ENCODE assay signal across 28 cellular contexts in the genomic region with DNA sequence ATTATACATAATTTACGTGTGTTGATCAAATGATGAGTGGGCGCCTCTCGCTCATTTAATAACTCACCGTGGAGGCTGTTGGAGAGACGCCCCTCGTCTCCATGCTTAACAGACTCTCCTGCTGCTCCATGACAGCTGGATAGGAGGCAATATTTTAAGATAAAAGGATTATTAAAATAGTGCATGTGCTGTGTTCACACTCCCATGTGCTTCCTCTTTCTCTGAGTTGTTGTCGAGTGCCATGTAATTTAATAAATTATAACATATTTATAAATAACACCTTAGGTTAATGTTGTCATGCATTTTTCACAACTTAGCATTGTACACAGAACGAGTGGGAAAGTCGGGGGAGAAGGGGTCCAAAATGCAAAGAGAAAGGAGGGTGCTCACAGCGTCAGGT.
"Had no signal": no experiment of that assay in that cellular context is flagged by ENCODE, and none has a peak within 500 bp of the region (broad histone marks: within the 10 kb centered on the region; RNA-seq: fewer than 3 reads in every experiment).

No MANE protein-coding gene starts in this region.

- H3K9me3 ChIP-seq: pancreas, prostate gland, suprapubic skin, testis, tibial artery, transverse colon, upper lobe of right lung, uterus had no signal

- ATAC-seq: naive thymus-derived CD4-positive, alpha-beta T cell; pancreas; right cardiac atrium; sciatic nerve; stimulated activated memory B cell treated with anti-CD40 and anti-IgM and Interleukin-4, amounts not matched to agents 10 μg/mL and 1 μg/mL and 100 μg/mL, for 72 hours; stimulated activated naive CD8-positive, alpha-beta T cell treated with anti-CD3 and anti-CD28 coated beads, Interleukin-15, amount 100 ng/mL, for 72 hours; stimulated activated naive CD8-positive, alpha-beta T cell treated with anti-CD3 and anti-CD28 coated beads, Interleukin-15, Interleukin-2, amounts not matched to agents 100 U/mL and 50 U/mL, for 24 hours; upper lobe of right lung had no signal

- H3K4me3 ChIP-seq: neural progenitor cell, pancreas, prostate gland, skin epidermis, smooth muscle cell, spleen, suprapubic skin, testis, tibial artery, transverse colon, upper lobe of right lung, uterus had no signal

- H3K27me3 ChIP-seq: neural progenitor cell, testis, tibial artery, transverse colon, upper lobe of right lung, uterus had no signal

- H3K27ac ChIP-seq: neural progenitor cell, pancreas, prostate gland, skin epidermis, spleen, suprapubic skin, testis, tibial artery, transverse colon, upper lobe of right lung, uterus had no signal

- DNase-seq: naive thymus-derived CD4-positive, alpha-beta T cell; natural killer cell; occipital lobe; pancreas; retina; right cardiac atrium; spleen; stimulated activated CD4-positive, alpha-beta T cell treated with anti-CD3 and anti-CD28 coated beads, Interleukin-12 subunit alpha, Interleukin-12 subunit beta, amount 100 ng/mL, for 4 hours; stimulated activated CD4-positive, alpha-beta T cell treated with anti-CD3 and anti-CD28 coated beads, Interleukin-1b, Interleukin-23, amount 100 ng/mL, for 48 hours; stimulated activated CD4-positive, alpha-beta T cell treated with anti-CD3 and anti-CD28 coated beads, Interleukin-4, amount 100 ng/mL, for 1 hour; stimulated activated CD4-positive, alpha-beta T cell treated with anti-CD3 and anti-CD28 coated beads, Interleukin-4, amount 100 ng/mL, for 4 hours; stimulated activated CD8-positive, alpha-beta memory T cell treated with anti-CD3 and anti-CD28 coated beads, Interleukin-4, amount 100 ng/mL, for 48 hours; stimulated activated naive CD4-positive, alpha-beta T cell; stimulated activated naive CD8-positive, alpha-beta T cell treated with anti-CD3 and anti-CD28 coated beads, Interleukin-15, amount 100 ng/mL, for 72 hours; stimulated activated naive CD8-positive, alpha-beta T cell treated with anti-CD3 and anti-CD28 coated beads, Interleukin-15, Interleukin-2, amounts not matched to agents 100 U/mL and 50 U/mL, for 24 hours; substantia nigra; testis; tibial artery; transverse colon; upper lobe of right lung; uterus had no signal

- H3K36me3 ChIP-seq: neural progenitor cell, pancreas, prostate gland, spleen, suprapubic skin, tibial artery, transverse colon, upper lobe of right lung, uterus had no signal

- H3K4me1 ChIP-seq: neural progenitor cell, pancreas, prostate gland, spleen, suprapubic skin, testis, tibial artery, transverse colon, upper lobe of right lung, uterus had no signal
